Comparison of ENCODE assay signal across 1 cellular context in the genomic region with DNA sequence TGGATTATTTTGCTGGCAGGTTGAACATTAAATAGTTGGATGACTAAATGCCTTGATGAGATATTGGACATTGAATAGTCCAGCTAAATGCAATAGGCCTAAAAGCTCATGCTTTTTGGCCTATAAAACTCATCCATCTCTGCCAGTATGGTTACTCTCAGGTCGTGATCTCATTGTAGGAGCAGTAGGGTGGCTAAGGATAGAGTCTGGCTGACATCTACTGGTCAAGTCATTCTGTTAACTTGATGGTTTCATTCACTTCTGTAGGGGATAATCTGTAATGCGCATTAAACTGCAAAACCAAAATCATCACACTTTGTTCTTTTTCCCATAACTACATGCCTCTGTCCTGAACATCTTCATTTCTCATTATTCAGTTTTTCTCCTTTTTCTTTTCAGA.
TF ChIP-seq lines count a peak whose summit lies in the region.

No MANE protein-coding gene starts in this region.

TF ChIP-seq in HCT116, 20 proteins besides CTCF, POLR2A, EP300 and RAD21 (continued from another document):
- TF ChIP-seq, protein P1, sequence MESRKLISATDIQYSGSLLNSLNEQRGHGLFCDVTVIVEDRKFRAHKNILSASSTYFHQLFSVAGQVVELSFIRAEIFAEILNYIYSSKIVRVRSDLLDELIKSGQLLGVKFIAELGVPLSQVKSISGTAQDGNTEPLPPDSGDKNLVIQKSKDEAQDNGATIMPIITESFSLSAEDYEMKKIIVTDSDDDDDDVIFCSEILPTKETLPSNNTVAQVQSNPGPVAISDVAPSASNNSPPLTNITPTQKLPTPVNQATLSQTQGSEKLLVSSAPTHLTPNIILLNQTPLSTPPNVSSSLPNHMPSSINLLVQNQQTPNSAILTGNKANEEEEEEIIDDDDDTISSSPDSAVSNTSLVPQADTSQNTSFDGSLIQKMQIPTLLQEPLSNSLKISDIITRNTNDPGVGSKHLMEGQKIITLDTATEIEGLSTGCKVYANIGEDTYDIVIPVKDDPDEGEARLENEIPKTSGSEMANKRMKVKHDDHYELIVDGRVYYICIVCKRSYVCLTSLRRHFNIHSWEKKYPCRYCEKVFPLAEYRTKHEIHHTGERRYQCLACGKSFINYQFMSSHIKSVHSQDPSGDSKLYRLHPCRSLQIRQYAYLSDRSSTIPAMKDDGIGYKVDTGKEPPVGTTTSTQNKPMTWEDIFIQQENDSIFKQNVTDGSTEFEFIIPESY (IDR thresholded peaks at IDR 0.05; ENCODE audit: extremely low read depth, insufficient replicate concordance, low read length): no peak
